ENCODE assay signal across 1 cellular context in genomic region chr10:74026428-74026979, GRCh38.
TF ChIP-seq lines count a peak whose summit lies in the region.

No MANE protein-coding gene starts in this region.

TF ChIP-seq in IMR-90, 13 proteins besides CTCF, POLR2A, EP300 and RAD21:
- TF ChIP-seq RCOR1 (IDR thresholded peaks at IDR 0.05; ENCODE audit: insufficient replicate concordance, low read length) = no peak
- TF ChIP-seq CEBPB (IDR thresholded peaks at IDR 0.05; ENCODE audit: low read depth, low read length) = peak; percentile 41; the same call in 1 of the 2 replicates
